ENCODE assay signal across 10 cellular contexts in genomic region chr3:134601539-134602439, GRCh38. TPM values are rescaled to one million over a fixed set of nuclear protein-coding genes. Genes with fewer than 3 reads are reported as not detected.
DNase-seq lines count a peak whose midpoint lies in the region; FAIRE-seq and TF ChIP-seq lines count a peak whose summit lies in the region.
"Had no signal": no experiment of that assay in that cellular context is flagged by ENCODE, and none has a peak within 500 bp of the region (broad histone marks: within the 10 kb centered on the region; RNA-seq: fewer than 3 reads in every experiment).

No MANE protein-coding gene starts in this region.

- H3K9me3 ChIP-seq in astrocyte (ENCODE audit: insufficient read depth, low read depth, low read length), result no peaks in the 10 kb centered on the region
- H3K9me3 ChIP-seq in breast epithelium, result no peaks in the 10 kb centered on the region

- 49 to 50% methylated on average over 19 of the region's 19 CpGs for WGBS in lower leg skin, 2 donors

- no peak overlapping the region for H2AFZ ChIP-seq in astrocyte (ENCODE audit: low read depth, low read length)

- no peak overlapping the region for H3K9ac ChIP-seq in astrocyte (ENCODE audit: low read length)

- H3K27me3 ChIP-seq in astrocyte (ENCODE audit: insufficient read depth, low read length) (no peaks in the 10 kb centered on the region), breast epithelium (no peaks in the 10 kb centered on the region)

- peaks cover under 1% of the 10 kb centered on the region for H3K9me3 Mint-ChIP-seq in astrocyte (ENCODE audit: unreplicated experiment)
- H3K9me3 Mint-ChIP-seq: mesothelial cell of epicardium had no signal

- intact Hi-C loops in lower leg skin (cut with DNase I; ENCODE audit: low total_unique reads), result no loop called here
- intact Hi-C loops in breast epithelium (cut with DNase I; ENCODE audit: low total_unique reads), result no loop called here

- H3K4me1 ChIP-seq in astrocyte (ENCODE audit: insufficient read depth, low read length) (peaks cover 8% of the 10 kb centered on the region), breast epithelium (peaks cover 0 to 5% of the 10 kb centered on the region in 2 donors)

- DNase-seq in AG08395 (ENCODE audit: low spot score), result peak; percentile 67
- DNase-seq in M059J (ENCODE audit: low read depth), result peak; percentile 69
- DNase-seq in astrocyte (ENCODE audit: low read depth), result peak; percentile 24
- peak; percentile 90 for DNase-seq in islet precursor cell
- DNase-seq in lower leg skin (ENCODE audit: low spot score in 2 of 2), result no peak
- DNase-seq in breast epithelium (ENCODE audit: low spot score in 2 of 2), result no peak
- DNase-seq in NOMO-1 treated with DMSO at 0.1 percent for 48 hours (lab: John Stamatoyannopoulos, UW; ENCODE audit: unreplicated experiment), result no peak
- DNase-seq in activated naive CD4-positive, alpha-beta T cell (lab: John Stamatoyannopoulos, UW), result no peak

- FAIRE-seq in astrocyte (lab: Jason Lieb, UNC), result no peak

- H3K27ac Mint-ChIP-seq in astrocyte (ENCODE audit: unreplicated experiment), result no peak overlapping the region
- H3K27ac Mint-ChIP-seq: mesothelial cell of epicardium had no signal

- TF ChIP-seq POLR2A in lower leg skin (IDR thresholded peaks at IDR 0.05), result no peak
- no peak for TF ChIP-seq POLR2A in breast epithelium (IDR thresholded peaks at IDR 0.05)

- H3K36me3 ChIP-seq in astrocyte (ENCODE audit: insufficient read depth, low read length) (no peaks in the 10 kb centered on the region), breast epithelium (no peaks in the 10 kb centered on the region)

- no peaks in the 10 kb centered on the region for H4K20me1 ChIP-seq in astrocyte (ENCODE audit: insufficient read depth, low read length)

- peaks cover 36% of the 10 kb centered on the region for H3K27me3 Mint-ChIP-seq in astrocyte (ENCODE audit: low read depth, unreplicated experiment)

- H3K27ac ChIP-seq in astrocyte (ENCODE audit: low read depth, low read length) (no peak overlapping the region), breast epithelium (no peak overlapping the region)
- H3K27ac ChIP-seq: C4-2B had no signal

- H3K4me3 ChIP-seq in astrocyte (ENCODE audit: insufficient read depth, low read depth, low read length), result no peak overlapping the region
- H3K4me3 ChIP-seq in lower leg skin (ENCODE audit: low read depth, poor library complexity, severe bottlenecking), result no peak overlapping the region
- H3K4me3 ChIP-seq in breast epithelium, result no peak overlapping the region

- no peak overlapping the region for H3K4me3 Mint-ChIP-seq in astrocyte (ENCODE audit: unreplicated experiment)
- H3K4me3 Mint-ChIP-seq: mesothelial cell of epicardium had no signal

- no peaks in the 10 kb centered on the region for H3K79me2 ChIP-seq in astrocyte (ENCODE audit: insufficient read depth, low read length)

- peak overlapping the region; percentile 81 for H3K4me2 ChIP-seq in astrocyte (ENCODE audit: low read length)

- H3K4me1 Mint-ChIP-seq in astrocyte (ENCODE audit: low read depth, unreplicated experiment), result peaks cover 7% of the 10 kb centered on the region

- peaks cover 2% of the 10 kb centered on the region for H3K36me3 Mint-ChIP-seq in astrocyte (ENCODE audit: low read depth, unreplicated experiment)
- H3K36me3 Mint-ChIP-seq: mesothelial cell of epicardium had no signal

- no peak for TF ChIP-seq CTCF in astrocyte (IDR thresholded peaks at IDR 0.05; ENCODE audit: insufficient read depth, low read depth, low read length)
- no peak for TF ChIP-seq CTCF in lower leg skin (IDR thresholded peaks at IDR 0.05)
- no peak for TF ChIP-seq CTCF in breast epithelium (IDR thresholded peaks at IDR 0.05)

RNA-seq across cellular contexts. Expression of gene KY, which starts 49.0 kb away (rescaled TPM):
- total RNA-seq in M059J (2014; rRNA removed; shearing (Covaris generic)), result 0.66 and 0.76 TPM in 2 replicates
- total RNA-seq in astrocyte, result 0.11 TPM in 1 of 2 replicates, not detected in the other
- 10 to 100 TPM; 26.2 to 55.5 (median 33.1) TPM for total RNA-seq in lower leg skin
- 1 to 10 TPM in 1 of 3 donors, under 1 TPM in 1, not detected in 1; 0.33 to 1.2 TPM for total RNA-seq in breast epithelium
- total RNA-seq: mesothelial cell of epicardium had no signal

Comparison
In these comparisons a context has a peak if more than half of its experiments do, and no peak if none do; other contexts are left out.
1. DNase-seq: peak in AG08395 (single experiment), M059J (single experiment), astrocyte (single experiment) and islet precursor cell (single experiment); none in lower leg skin (0 of 2), breast epithelium (0 of 2), NOMO-1 treated with DMSO at 0.1 percent for 48 hours (single experiment) and activated naive CD4-positive, alpha-beta T cell (0 of 4).
2. RNA of gene KY, which starts 49.0 kb away (total RNA-seq): 26.2 to 55.5 TPM in lower leg skin; 0.66 to 0.76 TPM in M059J, 0.33 to 1.2 TPM in breast epithelium and 0.11 TPM in astrocyte; every median in the first group is over 10 times any median in the second.